18 cellular contexts compared by ENCODE assay signal in genomic region chr1:193240609-193241008, GRCh38. TPM values are rescaled to one million over a fixed set of nuclear protein-coding genes. Genes with fewer than 3 reads are reported as not detected.
A peak's percentile ranks its signal among the peaks of the same experiment; 100 is the strongest.
DNase-seq lines count a peak whose midpoint lies in the region; ATAC-seq and FAIRE-seq lines count a peak whose summit lies in the region.
"Had no signal": no experiment of that assay in that cellular context is flagged by ENCODE, and none has a peak within 500 bp of the region (broad histone marks: within the 10 kb centered on the region; RNA-seq: fewer than 3 reads in every experiment).

No MANE protein-coding gene starts in this region.

- peaks cover 23% of the 10 kb centered on the region for H3K9me3 Mint-ChIP-seq in T-helper 1 cell treated with Interleukin-12 subunit alpha and Interleukin-12 subunit beta and Interleukin-4 antibody, amounts not matched to agents 30 μg/mL and 1 μg/mL, for 36 hours
- H3K9me3 Mint-ChIP-seq in activated naive CD4-positive, alpha-beta T cell treated with anti-CD3 and anti-CD28 coated beads, Interleukin-2, amount 50 U/mL, for 24 hours, result peaks cover 4% of the 10 kb centered on the region
- H3K9me3 Mint-ChIP-seq in natural killer cell treated with Interleukin-12 subunit alpha and Interleukin-12 subunit beta and Interleukin-15 and Interleukin-18, amount 100 ng/mL, for 72 hours, result no peaks in the 10 kb centered on the region
- H3K9me3 Mint-ChIP-seq: H9 had no signal

- peaks cover 58% of the 10 kb centered on the region for H3K36me3 Mint-ChIP-seq in T-helper 1 cell treated with Interleukin-12 subunit alpha and Interleukin-12 subunit beta and Interleukin-4 antibody, amounts not matched to agents 30 μg/mL and 1 μg/mL, for 36 hours (ENCODE audit: low read depth)
- peaks cover 47% of the 10 kb centered on the region for H3K36me3 Mint-ChIP-seq in activated naive CD4-positive, alpha-beta T cell treated with anti-CD3 and anti-CD28 coated beads, Interleukin-2, amount 50 U/mL, for 24 hours
- peaks cover 18% of the 10 kb centered on the region for H3K36me3 Mint-ChIP-seq in natural killer cell treated with Interleukin-12 subunit alpha and Interleukin-12 subunit beta and Interleukin-15 and Interleukin-18, amount 100 ng/mL, for 72 hours

- H3K27me3 Mint-ChIP-seq in T-helper 1 cell treated with Interleukin-12 subunit alpha and Interleukin-12 subunit beta and Interleukin-4 antibody, amounts not matched to agents 30 μg/mL and 1 μg/mL, for 36 hours (ENCODE audit: low read depth), result no peaks in the 10 kb centered on the region
- no peaks in the 10 kb centered on the region for H3K27me3 Mint-ChIP-seq in activated naive CD4-positive, alpha-beta T cell treated with anti-CD3 and anti-CD28 coated beads, Interleukin-2, amount 50 U/mL, for 24 hours
- H3K27me3 Mint-ChIP-seq in natural killer cell treated with Interleukin-12 subunit alpha and Interleukin-12 subunit beta and Interleukin-15 and Interleukin-18, amount 100 ng/mL, for 72 hours, result no peaks in the 10 kb centered on the region

- H3K27ac Mint-ChIP-seq in T-helper 1 cell treated with Interleukin-12 subunit alpha and Interleukin-12 subunit beta and Interleukin-4 antibody, amounts not matched to agents 30 μg/mL and 1 μg/mL, for 36 hours, result no peak overlapping the region
- peak overlapping the region; percentile 74 for H3K27ac Mint-ChIP-seq in activated naive CD4-positive, alpha-beta T cell treated with anti-CD3 and anti-CD28 coated beads, Interleukin-2, amount 50 U/mL, for 24 hours
- peak overlapping the region in 1 of 2 donors; percentile 69 for H3K27ac Mint-ChIP-seq in natural killer cell treated with Interleukin-12 subunit alpha and Interleukin-12 subunit beta and Interleukin-15 and Interleukin-18, amount 100 ng/mL, for 72 hours

- H3K4me1 Mint-ChIP-seq in T-helper 1 cell treated with Interleukin-12 subunit alpha and Interleukin-12 subunit beta and Interleukin-4 antibody, amounts not matched to agents 30 μg/mL and 1 μg/mL, for 36 hours (ENCODE audit: low read depth), result peaks cover 34% of the 10 kb centered on the region
- H3K4me1 Mint-ChIP-seq in activated naive CD4-positive, alpha-beta T cell treated with anti-CD3 and anti-CD28 coated beads, Interleukin-2, amount 50 U/mL, for 24 hours, result peaks cover 32% of the 10 kb centered on the region
- H3K4me1 Mint-ChIP-seq in natural killer cell treated with Interleukin-12 subunit alpha and Interleukin-12 subunit beta and Interleukin-15 and Interleukin-18, amount 100 ng/mL, for 72 hours (ENCODE audit: low read depth in 2 of 2), result peaks cover 22 to 32% of the 10 kb centered on the region in 2 donors
- H3K4me1 Mint-ChIP-seq: H9 had no signal

- DNase-seq in T-helper 1 cell, result no peak
- DNase-seq in activated naive CD4-positive, alpha-beta T cell treated with Interleukin-2 at 50 U/mL for 16 hours, result no peak
- DNase-seq in natural killer cell treated with Interleukin-12 subunit alpha and Interleukin-12 subunit beta and Interleukin-15 and Interleukin-18, amount 100 ng/mL, for 72 hours (ENCODE audit: low spot score), result no peak
- DNase-seq in activated effector memory CD4-positive, alpha-beta T cell treated with anti-CD3 and anti-CD28 coated beads, Interleukin-2, amount 50 U/mL, for 16 hours, result no peak
- DNase-seq: C1 segment of cervical spinal cord, Calu3, H9, NCI-H1417, NCI-H1930, NCI-H2171, NCI-H446 treated with DMSO at 0.1 percent for 48 hours, NCI-H748 treated with DMSO at 0.1 percent for 48 hours had no signal

- no peak for ATAC-seq in natural killer cell treated with Interleukin-12 subunit alpha and Interleukin-12 subunit beta and Interleukin-15 and Interleukin-18, amount 100 ng/mL, for 72 hours
- ATAC-seq in HG02981 (IDR thresholded peaks at IDR 0.05; ENCODE audit: unreplicated experiment), result no peak
- ATAC-seq: Panc1, Right ventricle myocardium inferior had no signal

- H3K4me3 Mint-ChIP-seq in T-helper 1 cell treated with Interleukin-12 subunit alpha and Interleukin-12 subunit beta and Interleukin-4 antibody, amounts not matched to agents 30 μg/mL and 1 μg/mL, for 36 hours, result peak overlapping the region; percentile 46
- no peak overlapping the region for H3K4me3 Mint-ChIP-seq in activated naive CD4-positive, alpha-beta T cell treated with anti-CD3 and anti-CD28 coated beads, Interleukin-2, amount 50 U/mL, for 24 hours
- H3K4me3 Mint-ChIP-seq in natural killer cell treated with Interleukin-12 subunit alpha and Interleukin-12 subunit beta and Interleukin-15 and Interleukin-18, amount 100 ng/mL, for 72 hours, result peak overlapping the region; percentile 47
- H3K4me3 Mint-ChIP-seq: H9 had no signal

- peak; percentile 34 for FAIRE-seq in TTC549 (lab: Jason Lieb, UNC)

RNA-seq across cellular contexts. Expression of gene B3GALT2, which starts 54.2 kb away (rescaled TPM):
- total RNA-seq in natural killer cell treated with Interleukin-12 subunit alpha and Interleukin-12 subunit beta and Interleukin-15 and Interleukin-18, amount 100 ng/mL, for 72 hours, result not detected
- total RNA-seq: Calu3, H9 had no signal
